37 cellular contexts compared by ENCODE assay signal in genomic region chr14:35543006-35543405, GRCh38. TPM values are rescaled to one million over a fixed set of nuclear protein-coding genes. Genes with fewer than 3 reads are reported as not detected.
"Had no signal": no experiment of that assay in that cellular context is flagged by ENCODE, and none has a peak within 500 bp of the region (broad histone marks: within the 10 kb centered on the region; RNA-seq: fewer than 3 reads in every experiment).

No MANE protein-coding gene starts in this region.

- H3K9me3 ChIP-seq: MG63 had no signal

- H3K36me3 ChIP-seq: MG63 had no signal

- H3K27me3 ChIP-seq: MG63 had no signal

- DNase-seq: Karpas-422, Kasumi-1, MG63, MM.1S, MV-4-11, NCI-H1048, NCI-H1092, NCI-H1092 treated with DMSO at 0.1 percent for 48 hours, NCI-H1105, NCI-H1105 treated with DMSO at 0.1 percent for 48 hours, NCI-H1417, NCI-H1417 treated with DMSO at 0.1 percent for 48 hours, NCI-H1436, NCI-H1436 treated with DMSO at 0.1 percent for 48 hours, NCI-H146, NCI-H1694, NCI-H1694 treated with DMSO at 0.1 percent for 48 hours, NCI-H187, NCI-H187 treated with DMSO at 0.1 percent for 48 hours, NCI-H1930, NCI-H2029, NCI-H2029 treated with DMSO at 0.1 percent for 48 hours, NCI-H2081, NCI-H2081 treated with DMSO at 0.1 percent for 48 hours, NCI-H2107, NCI-H2171, NCI-H2171 treated with DMSO at 0.1 percent for 48 hours, NCI-H2227 treated with DMSO at 0.1 percent for 48 hours, NCI-H226, NCI-H345, NCI-H446, NCI-H446 treated with DMSO at 0.1 percent for 48 hours, NCI-H510A, NCI-H510A treated with DMSO at 0.1 percent for 48 hours, NCI-H524 had no signal

- H3K4me3 ChIP-seq: MG63 had no signal

RNA-seq across cellular contexts. Expression of gene INSM2, which starts 9.0 kb away (rescaled TPM):
- total RNA-seq: M059J, NCI-H460 had no signal
